ENCODE assay signal across 26 cellular contexts in genomic region chr6:28750926-28751458, GRCh38.
DNase-seq lines count a peak whose midpoint lies in the region; ATAC-seq, FAIRE-seq and TF ChIP-seq lines count a peak whose summit lies in the region.
"Had no signal": no experiment of that assay in that cellular context is flagged by ENCODE, and none has a peak within 500 bp of the region (broad histone marks: within the 10 kb centered on the region; RNA-seq: fewer than 3 reads in every experiment).

No MANE protein-coding gene starts in this region.

- no peaks in the 10 kb centered on the region for H3F3A ChIP-seq in PC-3 (ENCODE audit: low read length, unreplicated experiment)

- H3K27me3 ChIP-seq in HepG2 (ENCODE audit: control insufficient read depth in 1 of 2, insufficient read depth in 2 of 2, low read length in 2 of 2) (peaks cover 0 to 4% of the 10 kb centered on the region in 2 experiments; a peak in 1 of 5 replicates), right lobe of liver (peaks cover 0 to 29% of the 10 kb centered on the region in 2 donors), PC-3 (ENCODE audit: low read length) (no peaks in the 10 kb centered on the region), K562 (ENCODE audit: control insufficient read depth in 2 of 2, insufficient read depth in 2 of 2, low read length in 2 of 2) (no peaks in the 10 kb centered on the region), BE2C (peaks cover 7% of the 10 kb centered on the region)

- H3K4me3 ChIP-seq in HepG2 (replicated peaks in 1 of 3; ENCODE audit: insufficient read depth in 1 of 3, low read depth in 2 of 3, low read length in 3 of 3): no peak overlapping the region
- no peak overlapping the region for H3K4me3 ChIP-seq in right lobe of liver
- H3K4me3 ChIP-seq in PC-3 (ENCODE audit: low read length): peak overlapping the region; percentile 49
- peak overlapping the region; percentile 38 for H3K4me3 ChIP-seq in K562
- H3K4me3 ChIP-seq in BE2C (ENCODE audit: low read depth, low read length): no peak overlapping the region
- H3K4me3 ChIP-seq: A549, HAP-1 had no signal

- no peak for DNase-seq in HepG2 (ENCODE audit: low spot score)
- DNase-seq in right lobe of liver: no peak
- no peak for DNase-seq in PC-3
- DNase-seq in K562 (ENCODE audit: extremely low read depth in 1 of 4, low spot score in 3 of 4): no peak
- DNase-seq in memory B cell (ENCODE audit: low spot score in 2 of 2): no peak
- no peak for DNase-seq in LoVo (ENCODE audit: low spot score)
- no peak for DNase-seq in BE2C
- DNase-seq in DMS153 (lab: John Stamatoyannopoulos, UW): no peak
- DNase-seq: 8988T; ACHN; AML-193; C1 segment of cervical spinal cord; CD4-positive, CD25-positive, alpha-beta regulatory T cell; CD8-positive, alpha-beta T cell; DMS 273 treated with DMSO at 0.1 percent for 48 hours; DMS53; DMS79 treated with DMSO at 0.1 percent for 48 hours; GF-D8; GOT3; HFFc6 had no signal

- BruUV-seq in HepG2 (replicated peaks; lab: Mats Ljungman, UMichigan) (no TSS peak), PC-3 (replicated peaks; lab: Mats Ljungman, UMichigan) (no TSS peak), K562 (replicated peaks; lab: Mats Ljungman, UMichigan) (no TSS peak)

- no peak for TF ChIP-seq EP300 in HepG2 (IDR thresholded peaks at IDR 0.05; ENCODE audit: low read depth in 2 of 2, low read length in 2 of 2)
- no peak for TF ChIP-seq EP300 in HepG2 (CRISPR knock-in tag; IDR thresholded peaks at IDR 0.05; ENCODE audit: borderline replicate concordance)
- no peak for TF ChIP-seq EP300 in K562 (IDR thresholded peaks at IDR 0.05; ENCODE audit: low read length)

- H3K27ac ChIP-seq in HepG2 (ENCODE audit: extremely low read length, insufficient read depth, low read length) (no peak overlapping the region), right lobe of liver (no peak overlapping the region), PC-3 (ENCODE audit: low read length) (no peak overlapping the region), K562 (ENCODE audit: extremely low read depth, low read depth, low read length) (peak overlapping the region; percentile 73)
- H3K27ac ChIP-seq: A549 had no signal

- no peak for ATAC-seq in HepG2
- no peak for ATAC-seq in right lobe of liver
- ATAC-seq in PC-3: no peak
- ATAC-seq in K562: no peak
- ATAC-seq in memory B cell (ENCODE audit: low read depth): no peak
- ATAC-seq: A549; CD8-positive, alpha-beta T cell had no signal

- peak overlapping the region; percentile 29; the same call in 1 of the 2 replicates for H3K4me2 ChIP-seq in HepG2 (ENCODE audit: low read depth, low read length)
- H3K4me2 ChIP-seq in PC-3 (ENCODE audit: low read length): peak overlapping the region; percentile 58
- H3K4me2 ChIP-seq in K562 (ENCODE audit: insufficient read depth, low read length): peak overlapping the region; percentile 76
- H3K4me2 ChIP-seq: A549 had no signal

- H3K4me1 Mint-ChIP-seq in memory B cell: no peaks in the 10 kb centered on the region
- H3K4me1 Mint-ChIP-seq: CD4-positive, CD25-positive, alpha-beta regulatory T cell had no signal

- POLR2A ChIA-PET in HepG2 (lab: Yijun Ruan, JAX): no interaction called here
- POLR2A ChIA-PET in PC-3 (lab: Charles Lee; ENCODE audit: unreplicated experiment): no interaction called here
- POLR2A ChIA-PET in K562 (lab: Yijun Ruan, JAX): interaction anchor here (0.6 to 2.1 kb wide), 5 partner anchors 8 to 1431 kb away, joined by 3 to 6 read pairs (median 3); no protein-coding TSS in a partner anchor

- H3K4me1 ChIP-seq in HepG2 (ENCODE audit: insufficient read depth, low read length) (peaks cover 36% of the 10 kb centered on the region), right lobe of liver (no peaks in the 10 kb centered on the region), PC-3 (ENCODE audit: insufficient read depth, low read length) (peaks cover 5% of the 10 kb centered on the region; the same call in 1 of the 2 replicates), K562 (replicated peaks in 1 of 2; ENCODE audit: control insufficient read depth in 2 of 2, insufficient read depth in 2 of 2, low read length in 2 of 2) (peaks cover 23 to 25% of the 10 kb centered on the region in 2 experiments; a peak in 4 of 5 replicates), BE2C (no peaks in the 10 kb centered on the region)

- no peaks in the 10 kb centered on the region for H3K9me1 ChIP-seq in K562 (ENCODE audit: control insufficient read depth, insufficient read depth, low read length)

- TF ChIP-seq RAD21 in HepG2 (CRISPR knock-in tag; IDR thresholded peaks at IDR 0.05) (no peak), K562 (CRISPR knock-in tag; conservative IDR thresholded peaks at IDR 0.05 in 1 of 2, IDR thresholded peaks at IDR 0.05 in 1 of 2) (no peak)

- H3K9me3 Mint-ChIP-seq in memory B cell: peaks cover 16% of the 10 kb centered on the region
- H3K9me3 Mint-ChIP-seq: HFFc6 had no signal

- H3K27me3 Mint-ChIP-seq in memory B cell: peaks cover 5% of the 10 kb centered on the region

- no peaks in the 10 kb centered on the region for H4K20me1 ChIP-seq in HepG2 (ENCODE audit: insufficient read depth, low read length)
- no peaks in the 10 kb centered on the region for H4K20me1 ChIP-seq in PC-3 (ENCODE audit: low read length)
- no peaks in the 10 kb centered on the region for H4K20me1 ChIP-seq in K562 (replicated peaks; ENCODE audit: control insufficient read depth, insufficient read depth, low read length)

- H3K27ac Mint-ChIP-seq in memory B cell: peak overlapping the region; percentile 31
- H3K27ac Mint-ChIP-seq: CD4-positive, CD25-positive, alpha-beta regulatory T cell; CD8-positive, alpha-beta T cell; HFFc6 had no signal

- H2AFZ ChIP-seq in HepG2 (ENCODE audit: low read length) (no peak overlapping the region), PC-3 (ENCODE audit: low read length) (peak overlapping the region; percentile 71), K562 (ENCODE audit: low read depth, low read length) (peak overlapping the region; percentile 81)

- CTCF ChIA-PET in HepG2 (lab: Yijun Ruan, JAX; ENCODE audit: low intra/inter-chr PET ratio, low total read pairs) (no interaction called here), PC-3 (lab: Charles Lee) (no interaction called here), K562 (lab: Yijun Ruan, JAX; ENCODE audit: low intra/inter-chr PET ratio) (no interaction called here)

- WGBS in HepG2 (ENCODE audit: low lambda C conversion rate): 0% methylated on average over 1 of the region's 1 CpG
- 27% methylated on average over 1 of the region's 1 CpG for WGBS in right lobe of liver (ENCODE audit: insufficient coverage, low coverage, low lambda C conversion rate, missing lambda C conversion rate)
- 0% methylated on average over 1 of the region's 1 CpG for WGBS in K562 (ENCODE audit: insufficient coverage, low coverage, missing lambda C conversion rate)

- H3K9me3 ChIP-seq in HepG2 (ENCODE audit: low read length) (no peaks in the 10 kb centered on the region), right lobe of liver (no peaks in the 10 kb centered on the region), PC-3 (ENCODE audit: low read length) (no peaks in the 10 kb centered on the region), K562 (replicated peaks; ENCODE audit: control insufficient read depth, insufficient read depth, low read depth, low read length) (no peaks in the 10 kb centered on the region), BE2C (no peaks in the 10 kb centered on the region)
- H3K9me3 ChIP-seq: A549, HAP-1 had no signal

- no peaks in the 10 kb centered on the region for H3K36me3 ChIP-seq in HepG2 (replicated peaks in 1 of 2; ENCODE audit: control insufficient read depth in 1 of 2, insufficient read depth in 2 of 2, low read length in 2 of 2)
- H3K36me3 ChIP-seq in right lobe of liver: no peaks in the 10 kb centered on the region
- no peaks in the 10 kb centered on the region for H3K36me3 ChIP-seq in PC-3 (ENCODE audit: low read depth, low read length)
- no peaks in the 10 kb centered on the region for H3K36me3 ChIP-seq in K562 (ENCODE audit: control insufficient read depth, insufficient read depth, low read length)
- no peaks in the 10 kb centered on the region for H3K36me3 ChIP-seq in BE2C
- H3K36me3 ChIP-seq: HAP-1 had no signal

- peaks cover 8% of the 10 kb centered on the region for H3K36me3 Mint-ChIP-seq in memory B cell
- H3K36me3 Mint-ChIP-seq: CD4-positive, CD25-positive, alpha-beta regulatory T cell had no signal

- H3K4me3 Mint-ChIP-seq in memory B cell: no peak overlapping the region
- H3K4me3 Mint-ChIP-seq: CD4-positive, CD25-positive, alpha-beta regulatory T cell; CD8-positive, alpha-beta T cell; HFFc6 had no signal

- H3K79me2 ChIP-seq in HepG2 (ENCODE audit: insufficient read depth, low read length) (no peaks in the 10 kb centered on the region), PC-3 (ENCODE audit: low read length) (no peaks in the 10 kb centered on the region), K562 (ENCODE audit: control insufficient read depth, insufficient read depth, low read length) (0 out of 3 replicates have a peak, but pooled peaks cover 3% of the 10 kb centered on the region)

- TF ChIP-seq POLR2A in HepG2 (IDR thresholded peaks at IDR 0.05; ENCODE audit: insufficient read depth in 1 of 2, low read depth in 2 of 2, low read length in 2 of 2): no peak
- no peak for TF ChIP-seq POLR2A in right lobe of liver (IDR thresholded peaks at IDR 0.05)
- no peak for TF ChIP-seq POLR2A in K562 (conservative IDR thresholded peaks at IDR 0.05)

- H3K9me2 ChIP-seq in PC-3 (replicated peaks; ENCODE audit: low read length): no peaks in the 10 kb centered on the region

- intact Hi-C loops in HepG2 (cut with micrococcal nuclease; ENCODE audit: unreplicated experiment): no loop called here
- intact Hi-C loops in right lobe of liver (cut with DNase I): no loop called here
- intact Hi-C loops in PC-3 (cut with micrococcal nuclease): no loop called here
- intact Hi-C loops in K562 (cut with micrococcal nuclease): no loop called here

- TF ChIP-seq CTCF in HepG2 (CRISPR knock-in tag; IDR thresholded peaks at IDR 0.05) (no peak), right lobe of liver (IDR thresholded peaks at IDR 0.05) (no peak), PC-3 (conservative IDR thresholded peaks at IDR 0.05; ENCODE audit: low read depth, low read length) (no peak), K562 (IDR thresholded peaks at IDR 0.05 in 2 of 3, conservative IDR thresholded peaks at IDR 0.05 in 1 of 3; ENCODE audit: insufficient read depth in 2 of 3, low read depth in 1 of 3, low read length in 3 of 3) (no peak), BE2C (IDR thresholded peaks at IDR 0.05; ENCODE audit: low read depth, low read length) (no peak)

- H3K9ac ChIP-seq in HepG2 (ENCODE audit: insufficient read depth, low read depth, low read length) (no peak overlapping the region), PC-3 (ENCODE audit: low read length) (no peak overlapping the region), K562 (ENCODE audit: insufficient read depth in 1 of 2, low read depth in 2 of 2, low read length in 2 of 2) (peak overlapping the region; percentile 64 to 84; a peak in 3 of 4 replicates)

- in situ Hi-C loops in HepG2 (cut with HindIII; ENCODE audit: extremely low pct_ligation_motif_present, low pct_unique_long_range_greater_than_20kb) (no loop called here), K562 (cut with MboI) (no loop called here)

- FAIRE-seq in HepG2 (lab: Jason Lieb, UNC) (no peak), K562 (lab: Jason Lieb, UNC) (no peak)
- FAIRE-seq: A549, D721Med, GM12891, GM18507, H54 had no signal

Comparison
In these comparisons a context has a peak if more than half of its experiments do, and no peak if none do; other contexts are left out.
1. H3K4me3 ChIP-seq: peak in PC-3 (single experiment) and K562 (single experiment); none in HepG2 (0 of 3), right lobe of liver (0 of 3) and BE2C (single experiment).
2. H3K9ac ChIP-seq: peak in K562 (2 of 2); none in HepG2 (single experiment) and PC-3 (single experiment).
3. Of the 241 proteins assayed by ChIP-seq in both HepG2 and K562: peak only in HepG2: none; only in K562: ARID3A, CC2D1A, ELF4, NBN, NFIC and ZNF512; in both: none; in neither: 234; mixed calls (peak in some experiments, not most) for 1.
4. Peak in every context shown above with its lines, with median percentiles within 50 percentile points of each other: H3K4me2 ChIP-seq.